Comparison of ENCODE assay signal across 26 cellular contexts in genomic region chr20:48524582-48524981, GRCh38.
"Had no signal": no experiment of that assay in that cellular context is flagged by ENCODE, and none has a peak within 500 bp of the region (broad histone marks: within the 10 kb centered on the region; RNA-seq: fewer than 3 reads in every experiment).

No MANE protein-coding gene starts in this region.

- H3K9me3 ChIP-seq: colonic mucosa, esophagus muscularis mucosa, esophagus squamous epithelium, gastrocnemius medialis, gastroesophageal sphincter, heart left ventricle had no signal

- H3K27ac ChIP-seq: colonic mucosa, dorsolateral prefrontal cortex, epithelial cell of prostate, esophagus muscularis mucosa, esophagus squamous epithelium, foreskin keratinocyte, gastrocnemius medialis, gastroesophageal sphincter, heart left ventricle, heart right ventricle had no signal

- H3K36me3 ChIP-seq: colonic mucosa, esophagus muscularis mucosa, esophagus squamous epithelium, gastrocnemius medialis, gastroesophageal sphincter, heart left ventricle, heart right ventricle had no signal

- DNase-seq: colonic mucosa; cortex of kidney; dermis blood vessel endothelial cell; dorsolateral prefrontal cortex; effector CD4-positive, alpha-beta T cell; effector CD8-positive, alpha-beta T cell; effector memory CD4-positive, alpha-beta T cell; effector memory CD8-positive, alpha-beta T cell; endodermal cell; erythroblast; esophagus squamous epithelium; foreskin fibroblast; foreskin keratinocyte; foreskin melanocyte; gastrocnemius medialis; glutamatergic neuron; head of caudate nucleus; heart left ventricle; heart right ventricle had no signal

- H3K4me3 ChIP-seq: colonic mucosa, dorsolateral prefrontal cortex, esophagus muscularis mucosa, esophagus squamous epithelium, gastrocnemius medialis, gastroesophageal sphincter, heart left ventricle, heart right ventricle had no signal

- H3K4me1 ChIP-seq: colonic mucosa, esophagus muscularis mucosa, esophagus squamous epithelium, foreskin keratinocyte, gastrocnemius medialis, gastroesophageal sphincter, heart left ventricle, heart right ventricle had no signal

- FAIRE-seq: colon, endometrium, endothelial cell of umbilical vein, frontal cortex had no signal
